12 cellular contexts compared by ENCODE assay signal in the genomic region with DNA sequence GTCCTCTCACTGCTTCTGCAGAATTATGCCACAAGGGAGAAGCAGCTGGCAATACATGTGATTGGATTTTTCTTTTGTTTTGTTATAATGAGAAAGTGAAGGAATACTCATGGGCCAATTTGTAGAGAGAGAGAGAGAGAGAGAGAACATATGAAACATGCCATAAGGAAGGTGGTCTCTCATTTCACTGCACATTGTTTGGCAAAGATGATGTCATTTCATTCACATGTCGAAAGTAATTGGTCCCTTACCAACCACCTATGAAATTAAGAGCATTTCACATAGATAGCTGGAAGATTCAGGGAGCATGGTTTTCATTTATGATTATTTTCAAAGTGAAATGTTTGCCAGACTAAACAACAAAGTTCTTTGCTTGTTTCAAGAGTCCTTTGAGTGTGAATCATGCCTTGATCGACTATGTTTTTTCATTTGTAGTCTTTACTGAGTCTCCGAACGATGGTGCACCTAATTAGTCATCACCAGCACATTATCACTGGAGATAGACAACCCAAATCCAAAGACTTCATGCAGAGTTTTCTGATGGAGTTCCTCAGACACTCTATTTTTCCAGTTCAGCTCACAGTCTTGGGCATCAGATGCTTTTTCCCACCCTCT.
"Had no signal": no experiment of that assay in that cellular context is flagged by ENCODE, and none has a peak within 500 bp of the region (broad histone marks: within the 10 kb centered on the region; RNA-seq: fewer than 3 reads in every experiment).

No MANE protein-coding gene starts in this region.

- FAIRE-seq: pancreas had no signal

- H3K27me3 Mint-ChIP-seq: activated CD4-positive, alpha-beta memory T cell treated with anti-CD3 and anti-CD28 coated beads for 36 hours had no signal

- H3K27me3 ChIP-seq: gastroesophageal sphincter, pancreas, stomach, thyroid gland, vagina had no signal

- H3K36me3 ChIP-seq: gastroesophageal sphincter, pancreas, stomach, thyroid gland, vagina had no signal

- H3K4me3 ChIP-seq: gastroesophageal sphincter, pancreas, stomach, thyroid gland, vagina had no signal

- H3K36me3 Mint-ChIP-seq: activated CD4-positive, alpha-beta memory T cell treated with anti-CD3 and anti-CD28 coated beads for 36 hours had no signal

- H3K9me3 ChIP-seq: gastroesophageal sphincter, pancreas, thyroid gland, vagina had no signal

- H3K4me1 ChIP-seq: pancreas, stomach, vagina had no signal

- DNase-seq: activated CD4-positive, alpha-beta memory T cell treated with anti-CD3 and anti-CD28 coated beads for 36 hours; activated CD4-positive, alpha-beta T cell treated with anti-CD3 and anti-CD28 coated beads for 1 hour; activated naive CD4-positive, alpha-beta T cell treated with Interleukin-2 at 50 U/mL for 16 hours; cerebellar nuclear complex; kidney glomerular epithelial cell; pancreas; stimulated activated CD4-positive, alpha-beta T cell treated with anti-CD3 and anti-CD28 coated beads, Interleukin-4, amount 100 ng/mL, for 4 hours; stomach; thyroid gland had no signal

- H3K4me3 Mint-ChIP-seq: activated CD4-positive, alpha-beta memory T cell treated with anti-CD3 and anti-CD28 coated beads for 36 hours; neural crest cell had no signal

- H3K27ac ChIP-seq: gastroesophageal sphincter, pancreas, stomach, thyroid gland, vagina had no signal

- H3K9me3 Mint-ChIP-seq: activated CD4-positive, alpha-beta memory T cell treated with anti-CD3 and anti-CD28 coated beads for 36 hours; neural crest cell had no signal

- H3K27ac Mint-ChIP-seq: activated CD4-positive, alpha-beta memory T cell treated with anti-CD3 and anti-CD28 coated beads for 36 hours had no signal
